6 cellular contexts compared by ENCODE assay signal in the genomic region with DNA sequence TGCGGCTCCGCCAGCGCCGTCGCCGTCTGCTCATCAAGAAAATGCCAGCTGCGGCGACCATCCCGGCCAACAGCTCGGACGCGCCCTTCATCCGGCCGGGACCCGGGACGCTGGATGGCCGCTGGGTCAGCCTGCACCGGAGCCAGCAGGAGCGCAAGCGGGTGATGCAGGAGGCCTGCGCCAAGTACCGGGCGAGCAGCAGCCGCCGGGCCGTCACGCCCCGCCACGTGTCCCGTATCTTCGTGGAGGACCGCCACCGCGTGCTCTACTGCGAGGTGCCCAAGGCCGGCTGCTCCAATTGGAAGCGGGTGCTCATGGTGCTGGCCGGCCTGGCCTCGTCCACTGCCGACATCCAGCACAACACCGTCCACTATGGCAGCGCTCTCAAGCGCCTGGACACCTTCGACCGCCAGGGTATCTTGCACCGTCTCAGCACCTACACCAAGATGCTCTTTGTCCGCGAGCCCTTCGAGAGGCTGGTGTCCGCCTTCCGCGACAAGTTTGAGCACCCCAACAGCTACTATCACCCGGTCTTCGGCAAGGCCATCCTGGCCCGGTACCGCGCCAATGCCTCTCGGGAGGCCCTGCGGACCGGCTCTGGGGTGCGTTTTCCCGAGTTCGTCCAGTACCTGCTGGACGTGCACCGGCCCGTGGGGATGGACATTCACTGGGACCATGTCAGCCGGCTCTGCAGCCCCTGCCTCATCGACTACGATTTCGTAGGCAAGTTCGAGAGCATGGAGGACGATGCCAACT. TPM values are rescaled to one million over a fixed set of nuclear protein-coding genes. Genes with fewer than 3 reads are reported as not detected.
"Had no signal": no experiment of that assay in that cellular context is flagged by ENCODE, and none has a peak within 500 bp of the region (broad histone marks: within the 10 kb centered on the region; RNA-seq: fewer than 3 reads in every experiment).

No MANE protein-coding gene starts in this region.

- H3K4me1 ChIP-seq: HAP-1 had no signal

- H3K36me3 Mint-ChIP-seq: IgD-negative memory B cell had no signal

- DNase-seq: GOT3 had no signal

- H3K36me3 ChIP-seq: HAP-1 had no signal

- H3K4me3 Mint-ChIP-seq: HFFc6, IgD-negative memory B cell had no signal

- H3K9ac ChIP-seq: GM23248 had no signal

- H3K27ac ChIP-seq: GM23248, HL-60 had no signal

- H3K9me3 Mint-ChIP-seq: HFFc6, IgD-negative memory B cell had no signal

- H3K4me3 ChIP-seq: GM23248, HAP-1 had no signal

- H2AFZ ChIP-seq: GM23248 had no signal

- H3K27ac Mint-ChIP-seq: HFFc6 had no signal

- H3K4me1 Mint-ChIP-seq: IgD-negative memory B cell had no signal

- H3K9me3 ChIP-seq: HAP-1 had no signal

RNA-seq across cellular contexts. Expression of a gene that starts 24.4 kb away (rescaled TPM):
- polyA plus RNA-seq: IgD-negative memory B cell had no signal
